10 cellular contexts compared by ENCODE assay signal in genomic region chr5:14213813-14214585, GRCh38.
DNase-seq lines count a peak whose midpoint lies in the region; ATAC-seq and TF ChIP-seq lines count a peak whose summit lies in the region.
"Had no signal": no experiment of that assay in that cellular context is flagged by ENCODE, and none has a peak within 500 bp of the region (broad histone marks: within the 10 kb centered on the region; RNA-seq: fewer than 3 reads in every experiment).

No MANE protein-coding gene starts in this region.

- no peaks in the 10 kb centered on the region for H3K36me3 Mint-ChIP-seq in mesothelial cell of epicardium
- H3K36me3 Mint-ChIP-seq: CD4-positive, alpha-beta memory T cell had no signal

- peak overlapping the region; percentile 16 to 29 for H3K9ac ChIP-seq in mucosa of rectum (ENCODE audit: low read depth in 1 of 2, low read length in 2 of 2)

- H3K4me3 ChIP-seq in mucosa of rectum (ENCODE audit: low read length in 2 of 2), result peak overlapping the region; percentile 17 to 50
- no peak overlapping the region for H3K4me3 ChIP-seq in lower leg skin (ENCODE audit: low read depth, poor library complexity, severe bottlenecking)

- no peaks in the 10 kb centered on the region for H3K27me3 ChIP-seq in mucosa of rectum (ENCODE audit: control insufficient read depth in 2 of 2, insufficient read depth in 2 of 2, low read length in 2 of 2)

- intact Hi-C loops in lower leg skin (cut with DNase I; ENCODE audit: low total_unique reads), result no loop called here

- H3K36me3 ChIP-seq in mucosa of rectum (ENCODE audit: control insufficient read depth in 2 of 2, insufficient read depth in 2 of 2, low read length in 2 of 2), result no peaks in the 10 kb centered on the region

- H3K27ac ChIP-seq in mucosa of rectum (ENCODE audit: low read depth in 2 of 2, low read length in 2 of 2), result peak overlapping the region; percentile 78 to 89

- no peaks in the 10 kb centered on the region for H3K9me3 Mint-ChIP-seq in mesothelial cell of epicardium

- H3K4me1 Mint-ChIP-seq in mesothelial cell of epicardium, result peaks cover 41% of the 10 kb centered on the region
- H3K4me1 Mint-ChIP-seq: CD4-positive, alpha-beta memory T cell had no signal

- no peak overlapping the region for H3K4me3 Mint-ChIP-seq in mesothelial cell of epicardium

- DNase-seq in NCI-H146 treated with DMSO at 0.1 percent for 48 hours (lab: John Stamatoyannopoulos, UW; ENCODE audit: unreplicated experiment) (peak; percentile 38), lower leg skin (ENCODE audit: low spot score in 2 of 2) (no peak), mesothelial cell of epicardium (ENCODE audit: low spot score in 2 of 2, unreplicated experiment in 2 of 2) (no peak), mucosa of gallbladder (ENCODE audit: low spot score) (no peak)
- no peak for DNase-seq in activated CD4-positive, CD25-positive, alpha-beta regulatory T cell treated with anti-CD3 and anti-CD28 coated beads, Interleukin-2, amount 50 U/mL, for 72 hours
- DNase-seq: CD4-positive, alpha-beta memory T cell; kidney glomerular epithelial cell had no signal

- H3K4me1 ChIP-seq in mucosa of rectum (ENCODE audit: control insufficient read depth in 2 of 2, insufficient read depth in 2 of 2, low read length in 2 of 2), result peaks cover 70 to 85% of the 10 kb centered on the region in 2 donors

- H3K9me3 ChIP-seq in mucosa of rectum (ENCODE audit: control insufficient read depth in 2 of 2, low read length in 2 of 2), result no peaks in the 10 kb centered on the region

- TF ChIP-seq CTCF in lower leg skin (IDR thresholded peaks at IDR 0.05) (no peak), mesothelial cell of epicardium (IDR thresholded peaks at IDR 0.05; ENCODE audit: unreplicated experiment) (no peak)

- ATAC-seq in GM18505 (IDR thresholded peaks at IDR 0.05; ENCODE audit: unreplicated experiment) (peak; percentile 25), HG02588 (IDR thresholded peaks at IDR 0.05; ENCODE audit: unreplicated experiment) (peak; percentile 23)

- TF ChIP-seq POLR2A in GM18505 (IDR thresholded peaks at IDR 0.05; ENCODE audit: borderline replicate concordance, extremely low read depth, insufficient read depth, insufficient read length) (no peak), lower leg skin (IDR thresholded peaks at IDR 0.05) (no peak)

- H3K27me3 Mint-ChIP-seq in mesothelial cell of epicardium (ENCODE audit: low read depth), result no peaks in the 10 kb centered on the region

- 91 to 92% methylated on average over 6 of the region's 6 CpGs for WGBS in lower leg skin, 2 donors

- no peak overlapping the region for H3K27ac Mint-ChIP-seq in mesothelial cell of epicardium
